24 cellular contexts compared by ENCODE assay signal in the genomic region with DNA sequence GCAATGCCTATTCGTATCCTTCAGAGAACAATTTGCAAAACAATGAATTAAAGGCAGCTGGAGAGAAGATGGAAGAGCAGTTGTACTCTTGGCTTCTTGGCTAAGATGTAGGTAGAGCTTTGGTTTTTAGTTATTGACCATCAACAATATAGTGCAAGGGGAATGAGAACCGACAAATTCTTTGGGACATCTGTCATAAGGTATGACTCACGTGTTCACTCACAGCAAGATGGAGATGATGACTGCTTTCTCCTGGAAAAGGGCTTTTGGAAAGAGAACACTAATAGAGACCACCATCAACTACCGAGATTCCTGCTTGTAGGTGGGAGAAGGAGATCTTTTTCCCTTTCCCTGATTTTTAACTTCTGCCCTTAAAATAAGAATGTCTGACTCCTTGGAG.
DNase-seq lines count a peak whose midpoint lies in the region; ATAC-seq, FAIRE-seq and TF ChIP-seq lines count a peak whose summit lies in the region.
"Had no signal": no experiment of that assay in that cellular context is flagged by ENCODE, and none has a peak within 500 bp of the region (broad histone marks: within the 10 kb centered on the region; RNA-seq: fewer than 3 reads in every experiment).

No MANE protein-coding gene starts in this region.

- TF ChIP-seq CTCF in A549 (IDR thresholded peaks at IDR 0.05) (no peak), RWPE2 (IDR thresholded peaks at IDR 0.05; ENCODE audit: poor library complexity, severe bottlenecking) (no peak), kidney (IDR thresholded peaks at IDR 0.05; ENCODE audit: borderline replicate concordance, extremely low read depth, insufficient read depth) (no peak)

- no peak for TF ChIP-seq RAD21 in A549 (conservative IDR thresholded peaks at IDR 0.05 in 1 of 2, IDR thresholded peaks at IDR 0.05 in 1 of 2)

- H3K4me2 ChIP-seq in A549, result peak overlapping the region; percentile 11; the same call in 1 of the 3 replicates
- H3K4me2 ChIP-seq: BLaER1 had no signal

- H3K9me3 ChIP-seq in A549 (no peaks in the 10 kb centered on the region), RWPE2 (ENCODE audit: severe bottlenecking) (no peaks in the 10 kb centered on the region), kidney (ENCODE audit: control insufficient read depth in 1 of 2, low read length in 2 of 2) (no peaks in the 10 kb centered on the region)
- H3K9me3 ChIP-seq: BLaER1, MG63 had no signal

- TF ChIP-seq POLR2A in A549 (IDR thresholded peaks at IDR 0.05; ENCODE audit: low read length), result no peak

- H3K4me1 ChIP-seq in A549, result peaks cover 6% of the 10 kb centered on the region; the same call in 2 of the 3 replicates
- no peaks in the 10 kb centered on the region for H3K4me1 ChIP-seq in RWPE2 (ENCODE audit: insufficient read depth, poor library complexity, severe bottlenecking)
- no peaks in the 10 kb centered on the region for H3K4me1 ChIP-seq in kidney (ENCODE audit: control insufficient read depth in 1 of 2, insufficient read depth in 1 of 2, low read depth in 1 of 2, low read length in 2 of 2)

- no peak for TF ChIP-seq EP300 in A549 (IDR thresholded peaks at IDR 0.05)

- POLR2A ChIA-PET in A549 (lab: Yijun Ruan, JAX), result no interaction called here

- no peak for DNase-seq in A549 (ENCODE audit: low read depth in 1 of 2, low spot score in 1 of 2)
- peak; percentile 33 for DNase-seq in HS-5 (ENCODE audit: low read depth)
- no peak for DNase-seq in RWPE2 (ENCODE audit: low spot score)
- peak; percentile 2 for DNase-seq in kidney glomerular epithelial cell (lab: John Stamatoyannopoulos, UW)
- no peak for DNase-seq in kidney
- DNase-seq in NCI-H1417 treated with DMSO at 0.1 percent for 48 hours (lab: John Stamatoyannopoulos, UW), result no peak
- DNase-seq: 8988T; CD4-positive, alpha-beta T cell; COR-L47; DMS53; GDM1; KBM-7; MG63; NCI-H1694; NCI-H2029 treated with DMSO at 0.1 percent for 48 hours; NCI-H446 treated with DMSO at 0.1 percent for 48 hours; NCI-H526 treated with DMSO at 0.1 percent for 48 hours; T-helper 1 cell had no signal

- CTCF ChIA-PET in A549 (lab: Yijun Ruan, JAX), result no interaction called here

- H3K4me3 ChIP-seq in A549 (no peak overlapping the region), RWPE2 (ENCODE audit: severe bottlenecking) (no peak overlapping the region), kidney (ENCODE audit: low read length in 2 of 2) (no peak overlapping the region)
- H3K4me3 ChIP-seq: BLaER1, MG63 had no signal

- intact Hi-C loops in kidney (cut with DNase I), result no loop called here

- H3K27me3 ChIP-seq in RWPE2 (ENCODE audit: insufficient read depth, poor library complexity, severe bottlenecking), result no peaks in the 10 kb centered on the region
- H3K27me3 ChIP-seq: BLaER1, MG63 had no signal

- no peak overlapping the region for H3K9ac ChIP-seq in kidney (ENCODE audit: low read length in 2 of 2)
- H3K9ac ChIP-seq: BLaER1 had no signal

- no peaks in the 10 kb centered on the region for H3K36me3 ChIP-seq in RWPE2 (ENCODE audit: low read depth)
- no peaks in the 10 kb centered on the region for H3K36me3 ChIP-seq in kidney (ENCODE audit: control insufficient read depth in 1 of 2, insufficient read depth in 2 of 2, low read length in 2 of 2)
- H3K36me3 ChIP-seq: BLaER1, MG63 had no signal

- ATAC-seq in A549, result no peak
- peak; percentile 60; the same call in 2 of the 3 replicates for ATAC-seq in RWPE2 (ENCODE audit: low read depth)
- ATAC-seq in GM21786 (IDR thresholded peaks at IDR 0.05; ENCODE audit: unreplicated experiment), result no peak
- no peak for ATAC-seq in GM18502 (IDR thresholded peaks at IDR 0.05; ENCODE audit: poor library complexity, unreplicated experiment)

- FAIRE-seq in A549 (lab: Jason Lieb, UNC) (no peak), kidney (lab: Jason Lieb, UNC) (no peak)
- FAIRE-seq: GM12891, H54, HTR-8/SVneo had no signal

- no peak overlapping the region for H3K27ac ChIP-seq in A549
- H3K27ac ChIP-seq in RWPE2 (ENCODE audit: poor library complexity, severe bottlenecking), result no peak overlapping the region
- H3K27ac ChIP-seq in kidney (ENCODE audit: low read depth in 2 of 2, low read length in 2 of 2), result no peak overlapping the region
- H3K27ac ChIP-seq: BLaER1 had no signal

- 14% methylated on average over 4 of the region's 4 CpGs for WGBS in A549 (ENCODE audit: missing lambda C conversion rate)

TF ChIP-seq in A549, 52 proteins besides CTCF, POLR2A, EP300 and RAD21:
- TF ChIP-seq BHLHE40 (IDR thresholded peaks at IDR 0.05; ENCODE audit: low read depth, low read length) (no peak), KDM1A (IDR thresholded peaks at IDR 0.05; ENCODE audit: low read depth) (no peak), GATA3 (IDR thresholded peaks at IDR 0.05; ENCODE audit: borderline replicate concordance) (no peak), CEBPB (IDR thresholded peaks at IDR 0.05) (no peak), TP53 (CRISPR knock-in tag; IDR thresholded peaks at IDR 0.05) (no peak), ZSCAN20 (CRISPR knock-in tag; IDR thresholded peaks at IDR 0.05) (no peak), MAZ (IDR thresholded peaks at IDR 0.05; ENCODE audit: borderline replicate concordance, low read depth, low read length) (no peak), HDAC2 (IDR thresholded peaks at IDR 0.05) (no peak), NFE2L2 (conservative IDR thresholded peaks at IDR 0.05; ENCODE audit: low read length) (no peak)
TF ChIP-seq in A549: peak in this region for 0.

Comparison
In these comparisons a context has a peak if more than half of its experiments do, and no peak if none do; other contexts are left out.
1. DNase-seq: peak in HS-5 (single experiment) and kidney glomerular epithelial cell (single experiment); none in A549 (0 of 2), RWPE2 (single experiment), kidney (single experiment) and NCI-H1417 treated with DMSO at 0.1 percent for 48 hours (single experiment).